ENCODE assay signal across 8 cellular contexts in the genomic region with DNA sequence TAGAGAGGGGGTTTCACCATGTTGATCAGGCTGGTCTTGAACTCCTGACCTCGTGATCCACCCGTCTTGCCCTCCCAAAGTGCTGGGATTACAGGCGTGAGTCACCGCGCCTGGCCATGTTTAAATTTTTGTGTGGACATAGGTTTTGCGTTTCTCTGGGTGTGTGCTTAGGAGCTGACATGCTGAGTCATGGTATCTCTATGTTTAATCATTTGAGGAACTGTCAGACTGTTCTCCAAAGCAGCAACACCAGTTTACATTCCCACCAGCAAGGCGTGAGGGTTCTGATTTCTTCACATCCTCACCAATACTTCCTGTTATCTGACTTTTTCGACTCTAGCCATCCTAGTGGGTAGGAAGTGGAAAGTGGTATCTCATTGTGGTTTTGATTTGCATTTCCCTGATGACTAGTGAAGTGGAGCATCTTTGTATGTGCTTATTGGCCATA.
DNase-seq lines count a peak whose midpoint lies in the region; ATAC-seq and TF ChIP-seq lines count a peak whose summit lies in the region.

No MANE protein-coding gene starts in this region.

- H2BK120ac ChIP-seq in neuronal stem cell (ENCODE audit: low read depth, low read length): no peak overlapping the region

- H2BK12ac ChIP-seq in neuronal stem cell (ENCODE audit: low read length): no peak overlapping the region

- no peak overlapping the region for H3K18ac ChIP-seq in neuronal stem cell (ENCODE audit: low read length)

- H3K4me2 ChIP-seq in neuronal stem cell (ENCODE audit: insufficient read depth, low read length, poor library complexity, severe bottlenecking): no peak overlapping the region

- H3K27me3 ChIP-seq in CD8-positive, alpha-beta T cell (ENCODE audit: insufficient read depth, low read length): no peaks in the 10 kb centered on the region
- no peaks in the 10 kb centered on the region for H3K27me3 ChIP-seq in neuronal stem cell (ENCODE audit: control insufficient read depth in 3 of 3, insufficient read depth in 3 of 3, low read depth in 1 of 3, low read length in 3 of 3)

- H3K9ac ChIP-seq in neuronal stem cell (ENCODE audit: low read depth, low read length, poor library complexity): no peak overlapping the region

- peak overlapping the region; percentile 84 for H3K27ac Mint-ChIP-seq in CD8-positive, alpha-beta T cell

- peak in 5 of 7 experiments; percentile 30 to 64 (median 46) for DNase-seq in CD8-positive, alpha-beta T cell
- peak; percentile 77 for DNase-seq in SKM-1 (lab: John Stamatoyannopoulos, UW; ENCODE audit: unreplicated experiment)
- peak; percentile 57 to 70 for DNase-seq in cardiac fibroblast (ENCODE audit: low read depth in 2 of 2)
- DNase-seq in stimulated activated CD8-positive, alpha-beta memory T cell treated with anti-CD3 and anti-CD28 coated beads, Interleukin-15, amount 100 ng/mL, for 4 hours (ENCODE audit: low read depth in 2 of 2): peak; percentile 6 to 38
- no peak for DNase-seq in GM10248 (ENCODE audit: extremely low spot score)
- no peak for DNase-seq in neuronal stem cell (ENCODE audit: low spot score)

- H3K4me1 ChIP-seq in CD8-positive, alpha-beta T cell (ENCODE audit: insufficient read depth, low read length): peaks cover 21% of the 10 kb centered on the region
- H3K4me1 ChIP-seq in neuronal stem cell (ENCODE audit: control insufficient read depth in 2 of 2, insufficient read depth in 1 of 2, low read depth in 1 of 2, low read length in 2 of 2): peaks cover 2 to 4% of the 10 kb centered on the region in 2 donors

- TF ChIP-seq CTCF in CD8-positive, alpha-beta T cell (IDR thresholded peaks at IDR 0.05): no peak
- TF ChIP-seq CTCF in cardiac fibroblast (IDR thresholded peaks at IDR 0.05; ENCODE audit: low read depth, low read length) (no peak), GM10248 (IDR thresholded peaks at IDR 0.05; ENCODE audit: control extremely low read depth, extremely low read depth, low read depth, missing control alignments) (no peak)

- no peak overlapping the region for H4K91ac ChIP-seq in neuronal stem cell (ENCODE audit: low read depth, low read length, poor library complexity)

- H3K9me3 Mint-ChIP-seq in CD8-positive, alpha-beta T cell: peaks cover 3% of the 10 kb centered on the region

- no peak overlapping the region for H2AK5ac ChIP-seq in neuronal stem cell (ENCODE audit: low read depth, low read length)

- H3K27ac ChIP-seq in CD8-positive, alpha-beta T cell (ENCODE audit: low read depth, low read length): no peak overlapping the region
- H3K27ac ChIP-seq in neuronal stem cell (replicated peaks; ENCODE audit: low read length): no peak overlapping the region

- no peak overlapping the region for H4K8ac ChIP-seq in neuronal stem cell (ENCODE audit: low read depth, low read length)

- H2BK5ac ChIP-seq in neuronal stem cell (ENCODE audit: low read length): no peak overlapping the region

- no peak overlapping the region for H2AFZ ChIP-seq in neuronal stem cell (ENCODE audit: low read length)

- no peaks in the 10 kb centered on the region for H3K79me1 ChIP-seq in neuronal stem cell (ENCODE audit: low read depth, low read length)

- H3K36me3 Mint-ChIP-seq in CD8-positive, alpha-beta T cell: no peaks in the 10 kb centered on the region

- H3K14ac ChIP-seq in neuronal stem cell (ENCODE audit: low read length): no peak overlapping the region

- peak; percentile 89 for ATAC-seq in CD8-positive, alpha-beta T cell
- ATAC-seq in HG02798 (IDR thresholded peaks at IDR 0.05; ENCODE audit: poor library complexity, unreplicated experiment) (peak; percentile 48), GM18505 (IDR thresholded peaks at IDR 0.05; ENCODE audit: unreplicated experiment) (no peak)

- no peaks in the 10 kb centered on the region for H3K27me3 Mint-ChIP-seq in CD8-positive, alpha-beta T cell (ENCODE audit: low read depth)

- no peak for TF ChIP-seq POLR2A in GM18505 (IDR thresholded peaks at IDR 0.05; ENCODE audit: borderline replicate concordance, extremely low read depth, insufficient read depth, insufficient read length)

- WGBS in neuronal stem cell (ENCODE audit: extremely low coverage in 2 of 2, insufficient read length in 2 of 2, insufficient replicate concordance in 1 of 2), 2 donors: no CpG with 5 or more reads among the region's 8 CpGs

- no peak overlapping the region for H3K4me3 ChIP-seq in CD8-positive, alpha-beta T cell (ENCODE audit: low read depth, low read length)
- H3K4me3 ChIP-seq in cardiac fibroblast (replicated peaks in 1 of 2; ENCODE audit: low read depth in 2 of 2, low read length in 2 of 2): no peak overlapping the region
- H3K4me3 ChIP-seq in neuronal stem cell (ENCODE audit: low read length in 2 of 2): no peak overlapping the region

- intact Hi-C loops in CD8-positive, alpha-beta T cell (cut with DNase I, micrococcal nuclease): loop anchor here in 1 of 2 experiments (1.0 to 5.0 kb wide), 5 partner anchors 13 to 137 kb away; no protein-coding TSS in a partner anchor

- H2BK15ac ChIP-seq in neuronal stem cell (ENCODE audit: low read length): no peak overlapping the region

- no peaks in the 10 kb centered on the region for H3K9me3 ChIP-seq in CD8-positive, alpha-beta T cell (ENCODE audit: low read length)
- peaks cover 0 to 13% of the 10 kb centered on the region in 2 donors for H3K9me3 ChIP-seq in neuronal stem cell (replicated peaks in 1 of 2; ENCODE audit: control insufficient read depth in 2 of 2, insufficient read depth in 1 of 2, low read depth in 1 of 2, low read length in 2 of 2)

- peak overlapping the region; percentile 27 for H3K4me3 Mint-ChIP-seq in CD8-positive, alpha-beta T cell

- peaks cover 29% of the 10 kb centered on the region for H3K4me1 Mint-ChIP-seq in CD8-positive, alpha-beta T cell (ENCODE audit: low read depth)

- CTCF ChIA-PET in CD8-positive, alpha-beta T cell (lab: Charles Lee): interaction anchor here (1.1 to 2.1 kb wide), 3 partner anchors 19 to 65 kb away, joined by 3 to 6 read pairs (median 4); no protein-coding TSS in a partner anchor
- CTCF ChIA-PET in GM10248 (lab: Yijun Ruan, JAX): no interaction called here

- H3K4ac ChIP-seq in neuronal stem cell (ENCODE audit: low read length): no peak overlapping the region

- H3K23ac ChIP-seq in neuronal stem cell (ENCODE audit: low read depth, low read length, poor library complexity): no peak overlapping the region

- POLR2A ChIA-PET in CD8-positive, alpha-beta T cell (lab: Charles Lee): interaction anchor here (1.6 to 2.1 kb wide), 2 partner anchors 13 to 19 kb away, joined by 5 to 10 read pairs; no protein-coding TSS in a partner anchor
- POLR2A ChIA-PET in GM10248 (lab: Yijun Ruan, JAX): no interaction called here

- no peaks in the 10 kb centered on the region for H3K36me3 ChIP-seq in CD8-positive, alpha-beta T cell (ENCODE audit: insufficient read depth, low read length)
- no peaks in the 10 kb centered on the region for H3K36me3 ChIP-seq in neuronal stem cell (replicated peaks in 1 of 2; ENCODE audit: control insufficient read depth in 2 of 2, insufficient read depth in 2 of 2, low read length in 2 of 2)

Comparison
In these comparisons a context has a peak if more than half of its experiments do, and no peak if none do; other contexts are left out.
1. DNase-seq: peak in CD8-positive, alpha-beta T cell (5 of 7), SKM-1 (single experiment), cardiac fibroblast (2 of 2) and stimulated activated CD8-positive, alpha-beta memory T cell treated with anti-CD3 and anti-CD28 coated beads, Interleukin-15, amount 100 ng/mL, for 4 hours (2 of 2); none in GM10248 (single experiment) and neuronal stem cell (single experiment).